ENCODE assay signal across 18 cellular contexts in genomic region chr10:28556142-28556541, GRCh38. TPM values are rescaled to one million over a fixed set of nuclear protein-coding genes. Genes with fewer than 3 reads are reported as not detected.
DNase-seq lines count a peak whose midpoint lies in the region; ATAC-seq, FAIRE-seq and TF ChIP-seq lines count a peak whose summit lies in the region.
"Had no signal": no experiment of that assay in that cellular context is flagged by ENCODE, and none has a peak within 500 bp of the region (broad histone marks: within the 10 kb centered on the region; RNA-seq: fewer than 3 reads in every experiment).

No MANE protein-coding gene starts in this region.

- TF ChIP-seq CTCF in PC-3 (conservative IDR thresholded peaks at IDR 0.05; ENCODE audit: low read depth, low read length) = no peak
- TF ChIP-seq CTCF in hepatocyte (IDR thresholded peaks at IDR 0.05; ENCODE audit: poor library complexity) = no peak

- H3K4me3 ChIP-seq in PC-3 (ENCODE audit: low read length) = no peak overlapping the region
- H3K4me3 ChIP-seq in hepatocyte = no peak overlapping the region

- no peaks in the 10 kb centered on the region for H3K9me2 ChIP-seq in PC-3 (replicated peaks; ENCODE audit: low read length)
- no peaks in the 10 kb centered on the region for H3K9me2 ChIP-seq in hepatocyte (replicated peaks; ENCODE audit: insufficient read depth)

- H3K4me2 ChIP-seq in PC-3 (ENCODE audit: low read length) = no peak overlapping the region
- no peak overlapping the region for H3K4me2 ChIP-seq in hepatocyte

- peak; percentile 25 for FAIRE-seq in A204.1 (lab: Jason Lieb, UNC)
- FAIRE-seq in G401.6 (lab: Jason Lieb, UNC) = peak; percentile 27
- peak; percentile 28 for FAIRE-seq in RCC 7860 (lab: Jason Lieb, UNC)
- FAIRE-seq in endometrium (lab: Jason Lieb, UNC) = peak; percentile 35

- no peaks in the 10 kb centered on the region for H3F3A ChIP-seq in PC-3 (ENCODE audit: low read length, unreplicated experiment)

- CTCF ChIA-PET in PC-3 (lab: Charles Lee) = no interaction called here

- H3K27ac ChIP-seq in PC-3 (ENCODE audit: low read length) (no peak overlapping the region), hepatocyte (no peak overlapping the region)
- H3K27ac ChIP-seq: HL-60 had no signal

- POLR2A ChIA-PET in PC-3 (lab: Charles Lee; ENCODE audit: unreplicated experiment) = interaction anchor here (0.6 kb wide), 1 partner anchor 35 kb away, joined by 3 read pairs; no protein-coding TSS in a partner anchor

- H3K36me3 ChIP-seq in PC-3 (ENCODE audit: low read depth, low read length) (peaks cover 52% of the 10 kb centered on the region), hepatocyte (replicated peaks; ENCODE audit: insufficient read depth, low read depth) (no peaks in the 10 kb centered on the region)

- H3K27me3 ChIP-seq in PC-3 (ENCODE audit: low read length) = no peaks in the 10 kb centered on the region
- no peaks in the 10 kb centered on the region for H3K27me3 ChIP-seq in hepatocyte

- DNase-seq in RCC 7860 (ENCODE audit: low spot score) (no peak), PC-3 (no peak), hepatocyte (ENCODE audit: low spot score) (no peak)
- DNase-seq in activated effector memory CD4-positive, alpha-beta T cell treated with anti-CD3 and anti-CD28 coated beads, Interleukin-2, amount 50 U/mL, for 16 hours = no peak
- DNase-seq: 8988T; C1 segment of cervical spinal cord; CD4-positive, CD25-positive, alpha-beta regulatory T cell; CD8-positive, alpha-beta memory T cell; COR-L47; GDM1; GOT3; H7 had no signal

- peaks cover 100% of the 10 kb centered on the region for H3K79me2 ChIP-seq in PC-3 (ENCODE audit: low read length)
- H3K79me2 ChIP-seq in hepatocyte = peaks cover 99% of the 10 kb centered on the region

- H4K20me1 ChIP-seq in PC-3 (ENCODE audit: low read length) = peaks cover 11% of the 10 kb centered on the region; the same call in 1 of the 2 replicates
- H4K20me1 ChIP-seq in hepatocyte (ENCODE audit: insufficient read depth, poor library complexity, severe bottlenecking) = peaks cover 96% of the 10 kb centered on the region

- intact Hi-C loops in PC-3 (cut with micrococcal nuclease) = no loop called here

- no peaks in the 10 kb centered on the region for H3K4me1 ChIP-seq in PC-3 (ENCODE audit: insufficient read depth, low read length)
- peaks cover 21% of the 10 kb centered on the region for H3K4me1 ChIP-seq in hepatocyte (ENCODE audit: insufficient read depth)

- no peak overlapping the region for H3K9ac ChIP-seq in PC-3 (ENCODE audit: low read length)

- ATAC-seq in HG03378 (IDR thresholded peaks at IDR 0.05; ENCODE audit: unreplicated experiment) = no peak
- no peak for ATAC-seq in PC-3
- ATAC-seq: HCT116 had no signal

- BruUV-seq in PC-3 (replicated peaks; lab: Mats Ljungman, UMichigan) = no TSS peak

- H2AFZ ChIP-seq in PC-3 (ENCODE audit: low read length) = no peak overlapping the region
- H2AFZ ChIP-seq in hepatocyte = no peak overlapping the region

- no peaks in the 10 kb centered on the region for H3K9me3 ChIP-seq in PC-3 (ENCODE audit: low read length)
- H3K9me3 ChIP-seq in hepatocyte (ENCODE audit: low read depth) = no peaks in the 10 kb centered on the region

- 94% methylated on average over 2 of the region's 2 CpGs for WGBS in hepatocyte (ENCODE audit: low lambda C conversion rate, missing lambda C conversion rate)

RNA-seq across cellular contexts. Expression of gene WAC, which starts 23.2 kb away (rescaled TPM):
- total RNA-seq in PC-3 (2014; rRNA removed) (49.2 and 58.1 TPM in 2 replicates), hepatocyte (86.3 and 94.6 TPM in 2 replicates)
- 59.4 and 69.4 TPM in 2 replicates for polyA plus RNA-seq in hepatocyte
